In the genomic region with DNA sequence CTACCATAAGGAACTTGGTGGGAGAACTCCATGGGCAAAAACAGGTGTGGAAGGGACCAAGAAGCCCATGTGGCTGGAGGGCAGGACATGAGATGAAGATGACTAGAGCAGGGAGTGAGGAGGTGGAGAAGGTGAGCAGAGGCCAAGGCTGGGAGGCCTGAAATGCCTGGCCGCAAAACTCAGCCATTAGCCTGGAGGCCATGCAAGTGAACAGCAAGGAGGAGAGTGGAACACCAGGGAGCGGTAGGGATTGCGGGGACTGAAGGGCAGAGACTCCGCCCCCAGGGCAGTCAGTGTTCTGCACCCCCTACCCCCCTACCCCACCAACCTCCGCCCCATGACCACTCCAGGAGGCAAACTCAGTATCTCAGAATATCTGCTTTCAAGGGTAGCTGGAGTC, we compare ENCODE assay signal across 8 cellular contexts. TPM values are rescaled to one million over a fixed set of nuclear protein-coding genes. Genes with fewer than 3 reads are reported as not detected.
DNase-seq lines count a peak whose midpoint lies in the region; ATAC-seq, FAIRE-seq and TF ChIP-seq lines count a peak whose summit lies in the region.

No MANE protein-coding gene starts in this region.

- H3K9me3 ChIP-seq in neutrophil, result no peaks in the 10 kb centered on the region

- no peak for FAIRE-seq in GM19239 (lab: Jason Lieb, UNC)

- H3K4me3 ChIP-seq in NB4 (ENCODE audit: low read depth, low read length), result peak overlapping the region; percentile 25
- no peak overlapping the region for H3K4me3 ChIP-seq in neutrophil (ENCODE audit: low read depth in 1 of 2, low read length in 1 of 2)

- CTCF ChIA-PET in Calu3 (lab: Charles Lee), result interaction anchor here (0.6 to 1.6 kb wide), 5 partner anchors 20 to 1966 kb away, joined by 3 to 5 read pairs (median 5); no protein-coding TSS in a partner anchor

- H3K27ac ChIP-seq in neutrophil, result peak overlapping the region; percentile 86

- no peak for TF ChIP-seq CTCF in Calu3 (IDR thresholded peaks at IDR 0.05; ENCODE audit: unreplicated experiment)
- TF ChIP-seq CTCF in NB4 (IDR thresholded peaks at IDR 0.05; ENCODE audit: low read depth, low read length), result no peak
- no peak for TF ChIP-seq CTCF in neutrophil (IDR thresholded peaks at IDR 0.05)

- no TSS peak for BruUV-seq in Calu3 (replicated peaks; lab: Mats Ljungman, UMichigan)

- no peak overlapping the region for H3K27ac Mint-ChIP-seq in Calu3 (ENCODE audit: unreplicated experiment)

- no peaks in the 10 kb centered on the region for H3K27me3 Mint-ChIP-seq in Calu3 (ENCODE audit: unreplicated experiment)

- peaks cover 24 to 28% of the 10 kb centered on the region in 2 experiments for H3K4me1 ChIP-seq in neutrophil (ENCODE audit: control insufficient read depth in 1 of 2, insufficient read depth in 1 of 2, low read depth in 1 of 2, low read length in 1 of 2)

- no peaks in the 10 kb centered on the region for H3K36me3 ChIP-seq in neutrophil

- no peak for TF ChIP-seq POLR2A in NB4 (IDR thresholded peaks at IDR 0.05; ENCODE audit: extremely low read depth, insufficient read length)

- H3K4me1 Mint-ChIP-seq in Calu3 (ENCODE audit: low read depth, unreplicated experiment), result peaks cover 16% of the 10 kb centered on the region

- no peaks in the 10 kb centered on the region for H3K27me3 ChIP-seq in neutrophil

- no peaks in the 10 kb centered on the region for H3K9me3 Mint-ChIP-seq in Calu3 (ENCODE audit: low read depth, unreplicated experiment)

- H3K4me3 Mint-ChIP-seq in Calu3 (ENCODE audit: low read depth, unreplicated experiment), result peak overlapping the region; percentile 97

- no peak for DNase-seq in Calu3
- DNase-seq in NB4 (ENCODE audit: low read depth), result no peak
- DNase-seq in ecto neural progenitor cell (ENCODE audit: low spot score), result peak; percentile 55
- DNase-seq in GOT3 (lab: John Stamatoyannopoulos, UW), result no peak
- DNase-seq in 8988T, result no peak
- no peak for DNase-seq in GM19239 (ENCODE audit: insufficient read length, low spot score)

- ATAC-seq in HG02981 (IDR thresholded peaks at IDR 0.05; ENCODE audit: unreplicated experiment), result no peak

- intact Hi-C loops in Calu3 (cut with micrococcal nuclease; ENCODE audit: unreplicated experiment), result loop anchor here (5.0 kb wide), 1 partner anchor 90 kb away; a partner anchor contains a TSS

- H3K36me3 Mint-ChIP-seq in Calu3 (ENCODE audit: insufficient read depth, unreplicated experiment), result peaks cover 35% of the 10 kb centered on the region

RNA-seq across cellular contexts. Expression of a gene that starts 17.0 kb away (rescaled TPM):
- 22.5 and 26.6 TPM in 2 replicates for total RNA-seq in Calu3 (2022)

RNA-seq across cellular contexts. Expression of a gene that starts 19.5 kb away (rescaled TPM):
- 1.9 and 2.3 TPM in 2 replicates for total RNA-seq in Calu3 (2022)

RNA-seq across cellular contexts. Expression of a gene that starts 46.5 kb away (rescaled TPM):
- total RNA-seq in Calu3 (2022), result 43.2 and 45.7 TPM in 2 replicates
